8 cellular contexts compared by ENCODE assay signal in the genomic region with DNA sequence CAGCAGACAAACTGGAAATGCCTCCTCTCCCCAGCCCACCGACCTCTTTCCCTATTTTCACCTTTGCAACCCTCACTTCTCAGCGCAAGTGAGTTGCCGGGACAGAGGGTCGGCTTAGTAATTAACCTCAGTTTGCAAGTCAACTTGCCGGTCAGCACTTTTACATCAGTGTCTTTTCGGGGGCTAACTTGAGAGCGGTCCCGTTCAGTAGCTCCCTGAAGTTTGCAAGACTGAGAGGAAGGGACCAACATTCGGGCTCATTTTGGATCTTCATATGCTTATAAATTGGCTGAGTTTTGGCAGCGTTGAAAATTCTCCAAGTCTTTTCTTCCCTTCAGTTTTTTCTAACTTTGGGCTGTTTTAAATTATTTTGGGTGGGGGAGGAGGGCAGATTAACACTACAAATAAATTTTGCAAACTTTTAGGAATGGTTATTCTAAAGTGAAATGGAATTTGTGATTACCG. TPM values are rescaled to one million over a fixed set of nuclear protein-coding genes. Genes with fewer than 3 reads are reported as not detected.
DNase-seq lines count a peak whose midpoint lies in the region; ATAC-seq and TF ChIP-seq lines count a peak whose summit lies in the region.

No MANE protein-coding gene starts in this region.

- intact Hi-C loops in CD4-positive, alpha-beta T cell (cut with DNase I, micrococcal nuclease) = loop anchor here (1.0 to 10.0 kb wide), 8 partner anchors 18 to 1290 kb away; partner anchors contain the start of genes PSMA6 (in 2 of the 2), EAPP (in 1 of the 2), FAM177A1 (in 1 of the 2) and MBIP (in 1 of the 2)

- no peaks in the 10 kb centered on the region for H3K27me3 Mint-ChIP-seq in CD4-positive, alpha-beta T cell
- no peaks in the 10 kb centered on the region for H3K27me3 Mint-ChIP-seq in effector memory CD8-positive, alpha-beta T cell

- H3K36me3 ChIP-seq in Loucy (ENCODE audit: insufficient read depth, low read length) (0 out of 2 replicates have a peak, but pooled peaks cover 6% of the 10 kb centered on the region), neuron (ENCODE audit: insufficient read depth, low read length) (peaks cover 5% of the 10 kb centered on the region)

- H3K27ac Mint-ChIP-seq in CD4-positive, alpha-beta T cell = peak overlapping the region; percentile 68
- H3K27ac Mint-ChIP-seq in effector memory CD8-positive, alpha-beta T cell = peak overlapping the region; percentile 87 to 88

- peak overlapping the region; percentile 72 for H3K27ac ChIP-seq in CD4-positive, alpha-beta T cell (ENCODE audit: low read depth, low read length)

- peak overlapping the region; percentile 90 for H3K4me2 ChIP-seq in Loucy (ENCODE audit: low read depth, low read length, poor library complexity, severe bottlenecking)

- no peak for TF ChIP-seq CTCF in CD4-positive, alpha-beta T cell (IDR thresholded peaks at IDR 0.05)
- TF ChIP-seq CTCF in Loucy (conservative IDR thresholded peaks at IDR 0.05; ENCODE audit: low read length) = no peak

- peak overlapping the region; percentile 88 for H2AFZ ChIP-seq in Loucy (ENCODE audit: low read length)
- H2AFZ ChIP-seq in neuron (ENCODE audit: low read depth, low read length) = peak overlapping the region; percentile 73

- POLR2A ChIA-PET in CD4-positive, alpha-beta T cell (lab: Charles Lee) = interaction anchor here (1.2 to 2.8 kb wide), 8 partner anchors 8 to 705 kb away, joined by 3 to 42 read pairs (median 10); partner anchors contain the start of genes MBIP, NFKBIA, PPP2R3C and PRORP

- peaks cover 27% of the 10 kb centered on the region for H3K4me1 Mint-ChIP-seq in CD4-positive, alpha-beta T cell (ENCODE audit: low read depth)
- H3K4me1 Mint-ChIP-seq in effector memory CD8-positive, alpha-beta T cell (ENCODE audit: low read depth in 2 of 2) = peaks cover 13 to 16% of the 10 kb centered on the region in 2 donors

- H3K36me3 Mint-ChIP-seq in CD4-positive, alpha-beta T cell (ENCODE audit: low read depth) = peaks cover 22% of the 10 kb centered on the region
- H3K36me3 Mint-ChIP-seq in effector memory CD8-positive, alpha-beta T cell (ENCODE audit: insufficient read depth) = peaks cover 18% of the 10 kb centered on the region

- peaks cover 8% of the 10 kb centered on the region for H4K20me1 ChIP-seq in Loucy (ENCODE audit: insufficient read depth, low read length, poor library complexity, severe bottlenecking)

- no peaks in the 10 kb centered on the region for H3K9me2 ChIP-seq in Loucy (replicated peaks; ENCODE audit: low read depth, low read length)

- ATAC-seq in CD4-positive, alpha-beta T cell (ENCODE audit: poor library complexity) = no peak
- no peak for ATAC-seq in effector memory CD8-positive, alpha-beta T cell (replicated peaks)
- ATAC-seq in GM21390 (IDR thresholded peaks at IDR 0.05; ENCODE audit: unreplicated experiment) (no peak), HG03354 (IDR thresholded peaks at IDR 0.05; ENCODE audit: poor library complexity, severe bottlenecking, unreplicated experiment) (no peak)

- in situ Hi-C loops in ACHN (cut with HindIII; ENCODE audit: low pct_ligation_motif_present, low pct_unique_long_range_greater_than_20kb, low sequenced_read_pairs) = no loop called here

- H3K4me3 Mint-ChIP-seq in CD4-positive, alpha-beta T cell = peak overlapping the region; percentile 88
- peak overlapping the region; percentile 88 to 90 for H3K4me3 Mint-ChIP-seq in effector memory CD8-positive, alpha-beta T cell

- H3K79me2 ChIP-seq in Loucy (ENCODE audit: insufficient read depth, low read length) = peaks cover 38% of the 10 kb centered on the region

- peak overlapping the region; percentile 90 for H3K9ac ChIP-seq in Loucy (ENCODE audit: low read depth, low read length, poor library complexity, severe bottlenecking)

- H3K9me3 Mint-ChIP-seq in CD4-positive, alpha-beta T cell = no peaks in the 10 kb centered on the region
- H3K9me3 Mint-ChIP-seq in effector memory CD8-positive, alpha-beta T cell = no peaks in the 10 kb centered on the region

- CTCF ChIA-PET in CD4-positive, alpha-beta T cell (lab: Charles Lee) = interaction anchor here (1.3 kb wide), 1 partner anchor 18 kb away, joined by 6 read pairs; the partner anchor contains the start of gene RALGAPA1

- H3K4me1 ChIP-seq in Loucy (ENCODE audit: insufficient read depth, low read length, poor library complexity, severe bottlenecking) = peaks cover 35% of the 10 kb centered on the region
- H3K4me1 ChIP-seq in neuron (ENCODE audit: insufficient read depth, low read length) = peaks cover 10% of the 10 kb centered on the region

- DNase-seq in CD4-positive, alpha-beta T cell = no peak
- DNase-seq in effector memory CD8-positive, alpha-beta T cell = no peak
- no peak for DNase-seq in NCI-H1694 treated with DMSO at 0.1 percent for 48 hours (lab: John Stamatoyannopoulos, UW)
- no peak for DNase-seq in ACHN

- no peaks in the 10 kb centered on the region for H3F3A ChIP-seq in Loucy (ENCODE audit: low read depth)

- H3K9me3 ChIP-seq in CD4-positive, alpha-beta T cell (ENCODE audit: control insufficient read depth, low read length) = no peaks in the 10 kb centered on the region
- H3K9me3 ChIP-seq in Loucy (ENCODE audit: insufficient read depth, low read depth, low read length) = no peaks in the 10 kb centered on the region
- no peaks in the 10 kb centered on the region for H3K9me3 ChIP-seq in neuron (ENCODE audit: low read length)

- H3K27me3 ChIP-seq in CD4-positive, alpha-beta T cell (ENCODE audit: control insufficient read depth, insufficient read depth, low read length) = no peaks in the 10 kb centered on the region
- H3K27me3 ChIP-seq in Loucy (ENCODE audit: insufficient read depth, low read length, poor library complexity, severe bottlenecking) (no peaks in the 10 kb centered on the region), neuron (ENCODE audit: insufficient read depth, low read length) (no peaks in the 10 kb centered on the region)

- H3K4me3 ChIP-seq in Loucy (ENCODE audit: low read length, poor library complexity, severe bottlenecking) (peak overlapping the region; percentile 96), neuron (ENCODE audit: low read length) (peak overlapping the region; percentile 96)

RNA-seq across cellular contexts. Expression of gene BRMS1L, which starts 0.8 kb away (rescaled TPM):
- 1 to 10 TPM; 6.1 to 9.2 TPM for total RNA-seq in CD4-positive, alpha-beta T cell

RNA-seq across cellular contexts. Expression of gene RALGAPA1, which starts 17.9 kb away (rescaled TPM):
- total RNA-seq in CD4-positive, alpha-beta T cell = 10 to 100 TPM; 72.0 to 75.5 TPM
